ENCODE assay signal across 14 cellular contexts in the genomic region with DNA sequence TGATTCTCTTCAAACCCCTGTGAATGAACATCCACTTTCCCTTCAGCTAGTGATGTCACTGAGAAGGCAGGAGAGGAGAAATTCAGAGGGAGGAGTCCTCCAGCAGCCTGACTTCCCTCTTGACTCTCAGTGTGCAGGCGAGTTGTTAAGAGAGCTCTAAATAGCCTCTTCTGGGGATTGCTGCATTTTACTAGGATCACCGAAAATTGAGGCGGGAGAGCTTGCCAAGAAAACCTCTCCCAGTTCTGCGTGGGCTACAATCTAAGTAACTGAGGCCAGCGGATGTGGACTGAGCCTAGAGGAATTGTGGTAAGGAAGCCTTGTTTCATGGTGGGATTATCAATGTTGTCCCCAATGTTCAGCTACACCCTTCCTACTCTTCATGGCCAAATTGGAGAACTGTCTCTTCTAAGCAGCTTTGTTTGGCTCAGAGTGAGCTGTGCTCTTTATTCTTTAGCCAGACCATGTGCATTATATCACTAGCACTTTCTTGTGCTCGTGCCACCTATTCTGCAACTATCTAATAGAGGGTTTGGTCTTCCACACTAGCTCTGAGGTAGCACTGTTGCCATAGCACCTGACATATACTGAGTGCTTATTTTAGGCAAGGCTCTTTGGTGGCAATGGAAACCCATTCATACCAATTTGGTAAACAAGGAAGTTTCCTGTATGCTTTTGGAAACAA.
DNase-seq lines count a peak whose midpoint lies in the region; ATAC-seq, FAIRE-seq and TF ChIP-seq lines count a peak whose summit lies in the region.
"Had no signal": no experiment of that assay in that cellular context is flagged by ENCODE, and none has a peak within 500 bp of the region (broad histone marks: within the 10 kb centered on the region; RNA-seq: fewer than 3 reads in every experiment).

No MANE protein-coding gene starts in this region.

- H3K4me3 Mint-ChIP-seq in immature natural killer cell = no peak overlapping the region
- H3K4me3 Mint-ChIP-seq: activated B cell treated with CpG ODN at 0.5 μM for 24 hours; activated naive CD4-positive, alpha-beta T cell treated with anti-CD3 and anti-CD28 coated beads for 36 hours; neural progenitor cell had no signal

- intact Hi-C loops in HepG2 (cut with micrococcal nuclease; ENCODE audit: unreplicated experiment) (no loop called here), right lobe of liver (cut with DNase I) (no loop called here)

- peaks cover 0 to 5% (median 2%) of the 10 kb centered on the region in 3 donors for H3K27me3 Mint-ChIP-seq in immature natural killer cell (ENCODE audit: low read depth in 3 of 3)

- TF ChIP-seq RAD21 in HepG2 (CRISPR knock-in tag; IDR thresholded peaks at IDR 0.05) = no peak

- no TSS peak for BruUV-seq in HepG2 (replicated peaks; lab: Mats Ljungman, UMichigan)

- H3K4me1 ChIP-seq in HepG2 (ENCODE audit: insufficient read depth, low read length) (peaks cover 24% of the 10 kb centered on the region), right lobe of liver (no peaks in the 10 kb centered on the region)

- H3K4me2 ChIP-seq in HepG2 (ENCODE audit: low read depth, low read length) = no peak overlapping the region
- H3K4me2 ChIP-seq: neural progenitor cell had no signal

- in situ Hi-C loops in HepG2 (cut with HindIII; ENCODE audit: extremely low pct_ligation_motif_present, low pct_unique_long_range_greater_than_20kb) (no loop called here), KBM-7 (cut with MboI; ENCODE audit: low pct_unique_long_range_greater_than_20kb, low sequenced_read_pairs) (no loop called here)

- no peak for FAIRE-seq in HepG2 (lab: Jason Lieb, UNC)

- TF ChIP-seq CTCF in HepG2 (CRISPR knock-in tag; IDR thresholded peaks at IDR 0.05) (no peak), right lobe of liver (IDR thresholded peaks at IDR 0.05) (no peak), GM20000 (IDR thresholded peaks at IDR 0.05; ENCODE audit: extremely low read depth, missing control alignments) (no peak)

- no peak overlapping the region for H2AFZ ChIP-seq in HepG2 (ENCODE audit: low read length)
- H2AFZ ChIP-seq: neural progenitor cell had no signal

- CTCF ChIA-PET in HepG2 (lab: Yijun Ruan, JAX; ENCODE audit: low intra/inter-chr PET ratio, low total read pairs) = no interaction called here

- no peak overlapping the region for H3K9ac ChIP-seq in HepG2 (ENCODE audit: insufficient read depth, low read depth, low read length)
- H3K9ac ChIP-seq: neural progenitor cell had no signal

- 0 out of 2 replicates have a peak, but pooled peaks cover 6% of the 10 kb centered on the region for H4K20me1 ChIP-seq in HepG2 (ENCODE audit: insufficient read depth, low read length)

- DNase-seq in HepG2 (ENCODE audit: low spot score) = no peak
- DNase-seq in right lobe of liver = no peak
- DNase-seq in fibroblast of gingiva (ENCODE audit: low read depth) = peak; percentile 14
- DNase-seq in myocyte (ENCODE audit: low read depth) = peak; percentile 51
- no peak for DNase-seq in KBM-7
- DNase-seq in immature natural killer cell = no peak
- DNase-seq in GM20000 (ENCODE audit: low spot score) = no peak
- DNase-seq: activated B cell treated with CpG ODN at 0.5 μM for 24 hours; activated naive CD4-positive, alpha-beta T cell treated with anti-CD3 and anti-CD28 coated beads for 36 hours; BE2C; NCI-H2081; RPMI8226 had no signal

- POLR2A ChIA-PET in HepG2 (lab: Yijun Ruan, JAX) = no interaction called here

- no peak for TF ChIP-seq EP300 in HepG2 (IDR thresholded peaks at IDR 0.05; ENCODE audit: low read depth in 2 of 2, low read length in 2 of 2)
- no peak for TF ChIP-seq EP300 in HepG2 (CRISPR knock-in tag; IDR thresholded peaks at IDR 0.05; ENCODE audit: borderline replicate concordance)

- H3K27ac ChIP-seq in HepG2 (ENCODE audit: extremely low read length, insufficient read depth, low read length) (no peak overlapping the region), right lobe of liver (no peak overlapping the region)
- H3K27ac ChIP-seq: neural progenitor cell had no signal

- no peak for TF ChIP-seq POLR2A in HepG2 (IDR thresholded peaks at IDR 0.05; ENCODE audit: insufficient read depth in 1 of 2, low read depth in 2 of 2, low read length in 2 of 2)
- no peak for TF ChIP-seq POLR2A in right lobe of liver (IDR thresholded peaks at IDR 0.05)

- H3K4me1 Mint-ChIP-seq in immature natural killer cell = no peaks in the 10 kb centered on the region

- H3K36me3 ChIP-seq in HepG2 (replicated peaks in 1 of 2; ENCODE audit: control insufficient read depth in 1 of 2, insufficient read depth in 2 of 2, low read length in 2 of 2) (no peaks in the 10 kb centered on the region), right lobe of liver (no peaks in the 10 kb centered on the region)
- H3K36me3 ChIP-seq: BE2C, neural progenitor cell had no signal

- no peak overlapping the region for H3K4me3 ChIP-seq in HepG2 (replicated peaks in 1 of 3; ENCODE audit: insufficient read depth in 1 of 3, low read depth in 2 of 3, low read length in 3 of 3)
- H3K4me3 ChIP-seq in right lobe of liver = no peak overlapping the region
- H3K4me3 ChIP-seq: neural progenitor cell had no signal

- no peak overlapping the region for H3K27ac Mint-ChIP-seq in immature natural killer cell
- H3K27ac Mint-ChIP-seq: activated B cell treated with CpG ODN at 0.5 μM for 24 hours; activated naive CD4-positive, alpha-beta T cell treated with anti-CD3 and anti-CD28 coated beads for 36 hours; neural progenitor cell had no signal

- H3K36me3 Mint-ChIP-seq in immature natural killer cell = no peaks in the 10 kb centered on the region

- H3K27me3 ChIP-seq in HepG2 (ENCODE audit: control insufficient read depth in 1 of 2, insufficient read depth in 2 of 2, low read length in 2 of 2) (no peaks in the 10 kb centered on the region), right lobe of liver (peaks cover 0 to 5% of the 10 kb centered on the region in 2 donors)
- H3K27me3 ChIP-seq: BE2C, neural progenitor cell had no signal

- no peaks in the 10 kb centered on the region for H3K9me3 Mint-ChIP-seq in immature natural killer cell
- H3K9me3 Mint-ChIP-seq: activated B cell treated with CpG ODN at 0.5 μM for 24 hours; activated naive CD4-positive, alpha-beta T cell treated with anti-CD3 and anti-CD28 coated beads for 36 hours; neural progenitor cell had no signal

- H3K9me3 ChIP-seq in HepG2 (ENCODE audit: low read length) (no peaks in the 10 kb centered on the region), right lobe of liver (no peaks in the 10 kb centered on the region)
- H3K9me3 ChIP-seq: BE2C had no signal

- H3K79me2 ChIP-seq in HepG2 (ENCODE audit: insufficient read depth, low read length) = no peaks in the 10 kb centered on the region

- 89% methylated on average over 6 of the region's 6 CpGs for WGBS in HepG2 (ENCODE audit: low lambda C conversion rate)
- WGBS in right lobe of liver (ENCODE audit: insufficient coverage, low coverage, low lambda C conversion rate, missing lambda C conversion rate) = 75% methylated on average over 2 of the region's 6 CpGs

- ATAC-seq in HepG2 (no peak; the same call in 2 of the 3 replicates), right lobe of liver (no peak), HG03280 (IDR thresholded peaks at IDR 0.05; ENCODE audit: unreplicated experiment) (no peak)

TF ChIP-seq in HepG2, 621 proteins besides CTCF, POLR2A, EP300 and RAD21:
- TF ChIP-seq, protein P1, sequence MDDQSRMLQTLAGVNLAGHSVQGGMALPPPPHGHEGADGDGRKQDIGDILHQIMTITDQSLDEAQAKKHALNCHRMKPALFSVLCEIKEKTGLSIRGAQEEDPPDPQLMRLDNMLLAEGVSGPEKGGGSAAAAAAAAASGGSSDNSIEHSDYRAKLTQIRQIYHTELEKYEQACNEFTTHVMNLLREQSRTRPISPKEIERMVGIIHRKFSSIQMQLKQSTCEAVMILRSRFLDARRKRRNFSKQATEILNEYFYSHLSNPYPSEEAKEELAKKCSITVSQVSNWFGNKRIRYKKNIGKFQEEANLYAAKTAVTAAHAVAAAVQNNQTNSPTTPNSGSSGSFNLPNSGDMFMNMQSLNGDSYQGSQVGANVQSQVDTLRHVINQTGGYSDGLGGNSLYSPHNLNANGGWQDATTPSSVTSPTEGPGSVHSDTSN (CRISPR knock-in tag; IDR thresholded peaks at IDR 0.05; ENCODE audit: borderline replicate concordance) = no peak
- TF ChIP-seq ISL2 (CRISPR knock-in tag; IDR thresholded peaks at IDR 0.05) = 0 out of 2 replicates have a peak, but pooled peaks have one; percentile 1
TF ChIP-seq in HepG2: peak in this region for 1.

Comparison
In these comparisons a context has a peak if more than half of its experiments do, and no peak if none do; other contexts are left out.
1. DNase-seq: peak in fibroblast of gingiva (single experiment) and myocyte (single experiment); none in HepG2 (single experiment), right lobe of liver (0 of 3), KBM-7 (single experiment), immature natural killer cell (0 of 3) and GM20000 (single experiment).